ENCODE assay signal across 8 cellular contexts in the genomic region with DNA sequence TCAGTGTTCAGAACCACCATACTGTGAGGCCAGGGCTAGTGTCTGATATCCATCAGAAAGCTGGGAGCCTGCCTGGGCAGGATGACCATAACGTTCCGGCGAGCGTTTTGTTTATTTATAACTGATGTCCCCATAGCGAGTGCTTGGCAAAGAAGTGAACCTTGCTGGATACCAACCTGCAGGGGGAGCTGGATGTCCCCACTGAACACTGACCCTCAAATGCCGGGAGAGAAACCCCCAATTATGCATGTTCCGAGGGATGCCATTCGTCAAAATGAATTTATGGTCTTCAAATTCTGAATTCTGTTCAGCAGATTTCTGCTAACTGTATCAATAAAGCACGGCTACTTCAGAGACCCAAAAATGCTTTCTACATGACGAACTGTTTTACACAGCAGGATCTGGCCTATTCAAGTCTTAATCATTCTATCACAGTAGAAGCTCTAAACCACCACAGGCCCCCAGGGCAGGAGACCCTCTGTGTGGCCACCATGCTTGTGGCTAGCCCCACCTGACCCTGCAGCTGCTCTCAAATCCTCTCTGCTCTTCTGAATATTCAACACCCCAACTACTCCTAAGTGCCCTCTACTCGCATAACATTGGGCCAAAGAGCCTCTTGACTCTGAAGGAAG. TPM values are rescaled to one million over a fixed set of nuclear protein-coding genes. Genes with fewer than 3 reads are reported as not detected.
DNase-seq lines count a peak whose midpoint lies in the region; ATAC-seq, FAIRE-seq and TF ChIP-seq lines count a peak whose summit lies in the region.

No MANE protein-coding gene starts in this region.

- no peak overlapping the region for H3K4me2 ChIP-seq in K562 (ENCODE audit: insufficient read depth, low read length)

- H3K9me3 ChIP-seq in HUES64 (ENCODE audit: insufficient read depth, low read depth, low read length) (no peaks in the 10 kb centered on the region), K562 (replicated peaks; ENCODE audit: control insufficient read depth, insufficient read depth, low read depth, low read length) (no peaks in the 10 kb centered on the region), testis (no peaks in the 10 kb centered on the region)

- CTCF ChIA-PET in K562 (lab: Yijun Ruan, JAX; ENCODE audit: low intra/inter-chr PET ratio), result interaction anchor here (0.6 to 0.9 kb wide), 2 partner anchors 70 to 1533 kb away, joined by 3 to 6 read pairs; partner anchors contain the start of gene KRT9
- CTCF ChIA-PET in activated CD4-positive, alpha-beta memory T cell treated with anti-CD3 and anti-CD28 coated beads, Interleukin-2, amount 10 ng/mL, durations not matched to agents 7 days and 5 days (lab: Charles Lee), result interaction anchor here (1.2 to 5.0 kb wide), 4 partner anchors 12 to 47 kb away, joined by 5 to 27 read pairs (median 6); partner anchors contain the start of gene CSF3

- H3K9me3 Mint-ChIP-seq in activated CD4-positive, alpha-beta memory T cell treated with anti-CD3 and anti-CD28 coated beads, Interleukin-2, amount 10 ng/mL, durations not matched to agents 7 days and 5 days, result no peaks in the 10 kb centered on the region

- intact Hi-C loops in K562 (cut with micrococcal nuclease), result no loop called here
- intact Hi-C loops in testis (cut with DNase I; ENCODE audit: low total_unique reads), result no loop called here

- in situ Hi-C loops in K562 (cut with MboI), result no loop called here

- H3K4me3 ChIP-seq in HUES64 (ENCODE audit: low read length) (no peak overlapping the region), K562 (no peak overlapping the region), testis (no peak overlapping the region)

- peak; percentile 74 for FAIRE-seq in K562 (lab: Jason Lieb, UNC)

- ATAC-seq in K562 (peak; percentile 65), GM21737 (IDR thresholded peaks at IDR 0.05; ENCODE audit: unreplicated experiment) (no peak)

- TF ChIP-seq EP300 in K562 (IDR thresholded peaks at IDR 0.05; ENCODE audit: low read length), result no peak

- no peak overlapping the region for H3K4me3 Mint-ChIP-seq in activated CD4-positive, alpha-beta memory T cell treated with anti-CD3 and anti-CD28 coated beads, Interleukin-2, amount 10 ng/mL, durations not matched to agents 7 days and 5 days

- peaks cover 5% of the 10 kb centered on the region; the same call in 1 of the 2 replicates for H3K4me1 ChIP-seq in HUES64 (ENCODE audit: insufficient read depth, low read length)
- H3K4me1 ChIP-seq in K562 (replicated peaks in 1 of 2; ENCODE audit: control insufficient read depth in 2 of 2, insufficient read depth in 2 of 2, low read length in 2 of 2), result peaks cover 0 to 4% of the 10 kb centered on the region in 2 experiments; a peak in 1 of 5 replicates
- H3K4me1 ChIP-seq in testis, result no peaks in the 10 kb centered on the region

- DNase-seq in Ammon's horn (ENCODE audit: low spot score), result peak; percentile 67
- peak in 3 of 4 experiments; percentile 43 to 53 (median 49) for DNase-seq in K562 (ENCODE audit: extremely low read depth in 1 of 4, low spot score in 3 of 4)
- DNase-seq in islet precursor cell, result peak; percentile 73
- peak; percentile 73 for DNase-seq in testis
- no peak for DNase-seq in activated CD4-positive, alpha-beta memory T cell treated with anti-CD3 and anti-CD28 coated beads, Interleukin-2, amount 10 ng/mL, durations not matched to agents 7 days and 5 days
- DNase-seq in NCI-H2029 treated with DMSO at 0.1 percent for 48 hours (lab: John Stamatoyannopoulos, UW), result no peak

- peaks cover 11% of the 10 kb centered on the region for H3K36me3 Mint-ChIP-seq in activated CD4-positive, alpha-beta memory T cell treated with anti-CD3 and anti-CD28 coated beads, Interleukin-2, amount 10 ng/mL, durations not matched to agents 7 days and 5 days (ENCODE audit: low read depth)

- H3K79me2 ChIP-seq in K562 (ENCODE audit: control insufficient read depth, insufficient read depth, low read length), result no peaks in the 10 kb centered on the region

- WGBS in HUES64, result 63% methylated on average over 11 of the region's 11 CpGs
- WGBS in K562 (ENCODE audit: insufficient coverage, low coverage, missing lambda C conversion rate), result 46% methylated on average over 11 of the region's 11 CpGs
- WGBS in testis, 2 donors, result 38 to 45% methylated on average over 11 of the region's 11 CpGs

- H3K27me3 ChIP-seq in HUES64 (ENCODE audit: insufficient read depth, low read length) (no peaks in the 10 kb centered on the region), K562 (ENCODE audit: control insufficient read depth in 2 of 2, insufficient read depth in 2 of 2, low read length in 2 of 2) (no peaks in the 10 kb centered on the region), testis (no peaks in the 10 kb centered on the region)

- H3K27me3 Mint-ChIP-seq in activated CD4-positive, alpha-beta memory T cell treated with anti-CD3 and anti-CD28 coated beads, Interleukin-2, amount 10 ng/mL, durations not matched to agents 7 days and 5 days, result no peaks in the 10 kb centered on the region

- POLR2A ChIA-PET in K562 (lab: Yijun Ruan, JAX), result interaction anchor here (0.6 to 1.9 kb wide), 10 partner anchors 11 to 271 kb away, joined by 3 to 9 read pairs (median 4); partner anchors contain the start of gene MED24
- POLR2A ChIA-PET in activated CD4-positive, alpha-beta memory T cell treated with anti-CD3 and anti-CD28 coated beads, Interleukin-2, amount 10 ng/mL, durations not matched to agents 7 days and 5 days (lab: Charles Lee), result interaction anchor here (1.5 kb wide), 1 partner anchor 14 kb away, joined by 4 read pairs; no protein-coding TSS in a partner anchor

- no peak overlapping the region for H3K27ac Mint-ChIP-seq in activated CD4-positive, alpha-beta memory T cell treated with anti-CD3 and anti-CD28 coated beads, Interleukin-2, amount 10 ng/mL, durations not matched to agents 7 days and 5 days

- peak; percentile 50 to 67 (median 64) for TF ChIP-seq CTCF in K562 (IDR thresholded peaks at IDR 0.05 in 2 of 3, conservative IDR thresholded peaks at IDR 0.05 in 1 of 3; ENCODE audit: insufficient read depth in 2 of 3, low read depth in 1 of 3, low read length in 3 of 3)
- TF ChIP-seq CTCF in testis (IDR thresholded peaks at IDR 0.05), result peak; percentile 44 to 64 (median 51)

- no TSS peak for BruUV-seq in K562 (replicated peaks; lab: Mats Ljungman, UMichigan)

- H3K36me3 ChIP-seq in HUES64 (ENCODE audit: insufficient read depth, low read length) (peaks cover 21% of the 10 kb centered on the region; the same call in 1 of the 2 replicates), K562 (ENCODE audit: control insufficient read depth, insufficient read depth, low read length) (peaks cover 35% of the 10 kb centered on the region), testis (ENCODE audit: low read depth, missing control alignments) (no peaks in the 10 kb centered on the region)

- no peaks in the 10 kb centered on the region for H3K9me1 ChIP-seq in K562 (ENCODE audit: control insufficient read depth, insufficient read depth, low read length)

- H4K20me1 ChIP-seq in K562 (replicated peaks; ENCODE audit: control insufficient read depth, insufficient read depth, low read length), result no peaks in the 10 kb centered on the region

- no peaks in the 10 kb centered on the region for H3K4me1 Mint-ChIP-seq in activated CD4-positive, alpha-beta memory T cell treated with anti-CD3 and anti-CD28 coated beads, Interleukin-2, amount 10 ng/mL, durations not matched to agents 7 days and 5 days

- H2AFZ ChIP-seq in K562 (ENCODE audit: low read depth, low read length), result no peak overlapping the region

- TF ChIP-seq POLR2A in K562 (conservative IDR thresholded peaks at IDR 0.05) (no peak), testis (IDR thresholded peaks at IDR 0.05) (no peak)

- H3K9ac ChIP-seq in HUES64 (ENCODE audit: low read depth, low read length), result no peak overlapping the region
- no peak overlapping the region for H3K9ac ChIP-seq in K562 (ENCODE audit: insufficient read depth in 1 of 2, low read depth in 2 of 2, low read length in 2 of 2)

- H3K27ac ChIP-seq in HUES64 (ENCODE audit: low read depth, low read length) (peak overlapping the region; percentile 32; the same call in 1 of the 2 replicates), K562 (ENCODE audit: extremely low read depth, low read depth, low read length) (no peak overlapping the region), testis (peak overlapping the region; percentile 10 to 58)

- TF ChIP-seq RAD21 in K562 (CRISPR knock-in tag; conservative IDR thresholded peaks at IDR 0.05 in 1 of 2, IDR thresholded peaks at IDR 0.05 in 1 of 2), result peak; percentile 21 to 46; a peak in 2 of 4 replicates

RNA-seq across cellular contexts. Expression of gene MED24, which starts 15.2 kb away (rescaled TPM):
- 55.1 TPM for polyA plus RNA-seq in HUES64 (2013, experiment 1 of 2)
- polyA plus RNA-seq in HUES64 (2013, experiment 2 of 2), result 61.0 TPM
- total RNA-seq in K562 (2011; cell fraction: chromatin; rRNA removed; ENCODE audit: low replicate concordance), result 361 and 745 TPM in 2 replicates
- total RNA-seq in K562 (2011; cell fraction: nucleolus; rRNA removed), result 434 and 442 TPM in 2 replicates
- total RNA-seq in K562 (2011; cell fraction: nucleoplasm; rRNA removed), result 293 and 327 TPM in 2 replicates
- total RNA-seq in K562 (2014; rRNA removed) (40.0 and 50.2 TPM in 2 replicates), K562 (2014; rRNA removed; fragmentation: Illumina TruSeq; extraction: Trizol) (40.3 and 48.9 TPM in 2 replicates), K562 (2015; rRNA removed; fragmentation: Illumina TruSeq; extraction: Trizol) (48.2 and 53.5 TPM in 2 replicates), K562 (2021) (102 and 108 TPM in 2 replicates), testis (100 to 1,000 TPM; 151 to 172 TPM)
- polyA plus RNA-seq in K562 (2011; rRNA removed) (76.3 and 110 TPM in 2 replicates), K562 (2014; fragmentation: Illumina TruSeq; extraction: Trizol) (117 and 129 TPM in 2 replicates), K562 (2014; fragmentation: Nextera tagmentation; extraction: Ambion mirVana) (1 to 10 TPM; 5.9 to 8.3 TPM), K562 (2014; rRNA removed) (73.3 and 74.8 TPM in 2 replicates), testis (ENCODE audit: insufficient read depth, low read depth, low replicate concordance) (127 TPM)
- polyA plus RNA-seq in K562 (2011; cell fraction: cytosol; rRNA removed), result 70.1 and 113 TPM in 2 replicates
- polyA plus RNA-seq in K562 (2011; cell fraction: nucleus; rRNA removed), result 331 and 574 TPM in 2 replicates
- polyA plus RNA-seq in K562 (2012), result 97.7 and 114 TPM in 2 replicates
- 79.0 and 96.5 TPM in 2 replicates for polyA minus RNA-seq in K562 (2011; rRNA and poly(A)+ RNA removed)
- 80.5 and 119 TPM in 2 replicates for polyA minus RNA-seq in K562 (2011; cell fraction: cytosol; rRNA and poly(A)+ RNA removed)
- 146 and 149 TPM in 2 replicates for polyA minus RNA-seq in K562 (2011; cell fraction: nucleus; rRNA and poly(A)+ RNA removed)
- 10 to 100 TPM; 82.2 to 84.2 TPM for total RNA-seq in activated CD4-positive, alpha-beta memory T cell treated with anti-CD3 and anti-CD28 coated beads, Interleukin-2, amount 10 ng/mL, durations not matched to agents 7 days and 5 days

RNA-seq across cellular contexts. Expression of gene CSF3, which starts 23.8 kb away (rescaled TPM):
- not detected for polyA plus RNA-seq in HUES64 (2013, experiment 1 of 2)
- not detected for polyA plus RNA-seq in HUES64 (2013, experiment 2 of 2)
- total RNA-seq in K562 (2011; cell fraction: chromatin; rRNA removed; ENCODE audit: low replicate concordance), result 0.23 TPM in 1 of 2 replicates, not detected in the other
- total RNA-seq in K562 (2011; cell fraction: nucleolus; rRNA removed), result not detected in 2 replicates
- not detected in 2 replicates for total RNA-seq in K562 (2011; cell fraction: nucleoplasm; rRNA removed)
- total RNA-seq in K562 (2014; rRNA removed), result not detected in 2 replicates
- total RNA-seq in K562 (2014; rRNA removed; fragmentation: Illumina TruSeq; extraction: Trizol), result not detected in 2 replicates
- not detected in 2 replicates for total RNA-seq in K562 (2015; rRNA removed; fragmentation: Illumina TruSeq; extraction: Trizol)
- not detected in 2 replicates for total RNA-seq in K562 (2021)
- not detected in 2 replicates for polyA plus RNA-seq in K562 (2011; rRNA removed)
- not detected in 2 replicates for polyA plus RNA-seq in K562 (2011; cell fraction: cytosol; rRNA removed)
- polyA plus RNA-seq in K562 (2011; cell fraction: nucleus; rRNA removed), result not detected in 2 replicates
- polyA plus RNA-seq in K562 (2012), result not detected in 2 replicates
- not detected in 2 replicates for polyA plus RNA-seq in K562 (2014; fragmentation: Illumina TruSeq; extraction: Trizol)
- not detected for polyA plus RNA-seq in K562 (2014; fragmentation: Nextera tagmentation; extraction: Ambion mirVana)
- 0.19 TPM in 1 of 2 replicates, not detected in the other for polyA plus RNA-seq in K562 (2014; rRNA removed)
- not detected in 2 replicates for polyA minus RNA-seq in K562 (2011; rRNA and poly(A)+ RNA removed)
- not detected in 2 replicates for polyA minus RNA-seq in K562 (2011; cell fraction: cytosol; rRNA and poly(A)+ RNA removed)
- polyA minus RNA-seq in K562 (2011; cell fraction: nucleus; rRNA and poly(A)+ RNA removed), result not detected in 2 replicates
- total RNA-seq in testis, result 1 to 10 TPM; 2.4 to 3.6 TPM
- polyA plus RNA-seq in testis (ENCODE audit: insufficient read depth, low read depth, low replicate concordance), result 0.80 TPM
- total RNA-seq in activated CD4-positive, alpha-beta memory T cell treated with anti-CD3 and anti-CD28 coated beads, Interleukin-2, amount 10 ng/mL, durations not matched to agents 7 days and 5 days, result not detected

RNA-seq across cellular contexts. Expression of gene THRA, which starts 23.8 kb away (rescaled TPM):
- polyA plus RNA-seq in HUES64 (2013, experiment 1 of 2), result 7.7 TPM
- polyA plus RNA-seq in HUES64 (2013, experiment 2 of 2), result 8.2 TPM
- 10.8 and 15.6 TPM in 2 replicates for total RNA-seq in K562 (2011; cell fraction: chromatin; rRNA removed; ENCODE audit: low replicate concordance)
- 7.5 and 8.0 TPM in 2 replicates for total RNA-seq in K562 (2011; cell fraction: nucleolus; rRNA removed)
- 10.3 and 15.7 TPM in 2 replicates for total RNA-seq in K562 (2011; cell fraction: nucleoplasm; rRNA removed)
- total RNA-seq in K562 (2014; rRNA removed) (13.8 and 18.9 TPM in 2 replicates), K562 (2014; rRNA removed; fragmentation: Illumina TruSeq; extraction: Trizol) (7.5 and 9.1 TPM in 2 replicates), K562 (2015; rRNA removed; fragmentation: Illumina TruSeq; extraction: Trizol) (12.2 and 13.2 TPM in 2 replicates), K562 (2021) (22.7 and 23.4 TPM in 2 replicates), testis (10 to 100 TPM; 44.9 to 51.7 TPM)
- polyA plus RNA-seq in K562 (2011; rRNA removed) (8.3 and 9.3 TPM in 2 replicates), K562 (2014; fragmentation: Illumina TruSeq; extraction: Trizol) (19.7 and 21.6 TPM in 2 replicates), K562 (2014; fragmentation: Nextera tagmentation; extraction: Ambion mirVana) (under 1 TPM; 0.34 to 0.50 TPM), K562 (2014; rRNA removed) (12.7 and 13.8 TPM in 2 replicates), testis (ENCODE audit: insufficient read depth, low read depth, low replicate concordance) (41.2 TPM)
- polyA plus RNA-seq in K562 (2011; cell fraction: cytosol; rRNA removed), result 7.8 and 12.5 TPM in 2 replicates
- 7.3 and 15.8 TPM in 2 replicates for polyA plus RNA-seq in K562 (2011; cell fraction: nucleus; rRNA removed)
- polyA plus RNA-seq in K562 (2012), result 20.0 TPM in 2 replicates
- 5.8 and 9.7 TPM in 2 replicates for polyA minus RNA-seq in K562 (2011; rRNA and poly(A)+ RNA removed)
- polyA minus RNA-seq in K562 (2011; cell fraction: cytosol; rRNA and poly(A)+ RNA removed), result 6.3 and 7.9 TPM in 2 replicates
- 2.3 and 2.6 TPM in 2 replicates for polyA minus RNA-seq in K562 (2011; cell fraction: nucleus; rRNA and poly(A)+ RNA removed)
- total RNA-seq in activated CD4-positive, alpha-beta memory T cell treated with anti-CD3 and anti-CD28 coated beads, Interleukin-2, amount 10 ng/mL, durations not matched to agents 7 days and 5 days, result 1 to 10 TPM; 8.4 TPM

RNA-seq across cellular contexts. Expression of gene PSMD3, which starts 58.4 kb away (rescaled TPM):
- 165 TPM for polyA plus RNA-seq in HUES64 (2013, experiment 1 of 2)
- polyA plus RNA-seq in HUES64 (2013, experiment 2 of 2), result 153 TPM
- total RNA-seq in K562 (2011; cell fraction: chromatin; rRNA removed; ENCODE audit: low replicate concordance), result 82.2 and 185 TPM in 2 replicates
- 141 and 157 TPM in 2 replicates for total RNA-seq in K562 (2011; cell fraction: nucleolus; rRNA removed)
- total RNA-seq in K562 (2011; cell fraction: nucleoplasm; rRNA removed), result 125 and 145 TPM in 2 replicates
- total RNA-seq in K562 (2014; rRNA removed) (228 and 254 TPM in 2 replicates), K562 (2014; rRNA removed; fragmentation: Illumina TruSeq; extraction: Trizol) (109 and 120 TPM in 2 replicates), K562 (2015; rRNA removed; fragmentation: Illumina TruSeq; extraction: Trizol) (135 and 138 TPM in 2 replicates), K562 (2021) (232 and 251 TPM in 2 replicates), testis (100 to 1,000 TPM; 112 to 129 TPM)
- polyA plus RNA-seq in K562 (2011; rRNA removed) (95.3 and 113 TPM in 2 replicates), K562 (2014; fragmentation: Illumina TruSeq; extraction: Trizol) (241 and 262 TPM in 2 replicates), K562 (2014; fragmentation: Nextera tagmentation; extraction: Ambion mirVana) (1 to 10 TPM; 2.0 to 2.8 TPM), K562 (2014; rRNA removed) (180 and 183 TPM in 2 replicates), testis (ENCODE audit: insufficient read depth, low read depth, low replicate concordance) (128 TPM)
- 99.5 and 218 TPM in 2 replicates for polyA plus RNA-seq in K562 (2011; cell fraction: cytosol; rRNA removed)
- 118 and 158 TPM in 2 replicates for polyA plus RNA-seq in K562 (2011; cell fraction: nucleus; rRNA removed)
- 209 and 221 TPM in 2 replicates for polyA plus RNA-seq in K562 (2012)
- polyA minus RNA-seq in K562 (2011; rRNA and poly(A)+ RNA removed), result 70.8 and 115 TPM in 2 replicates
- polyA minus RNA-seq in K562 (2011; cell fraction: cytosol; rRNA and poly(A)+ RNA removed), result 65.7 and 104 TPM in 2 replicates
- 34.9 and 40.7 TPM in 2 replicates for polyA minus RNA-seq in K562 (2011; cell fraction: nucleus; rRNA and poly(A)+ RNA removed)
- 10 to 100 TPM; 90.3 to 92.2 TPM for total RNA-seq in activated CD4-positive, alpha-beta memory T cell treated with anti-CD3 and anti-CD28 coated beads, Interleukin-2, amount 10 ng/mL, durations not matched to agents 7 days and 5 days

Comparison
In these comparisons a context has a peak if more than half of its experiments do, and no peak if none do; other contexts are left out.
1. DNase-seq: peak in Ammon's horn (single experiment), K562 (3 of 4), islet precursor cell (single experiment) and testis (single experiment); none in activated CD4-positive, alpha-beta memory T cell treated with anti-CD3 and anti-CD28 coated beads, Interleukin-2, amount 10 ng/mL, durations not matched to agents 7 days and 5 days (single experiment) and NCI-H2029 treated with DMSO at 0.1 percent for 48 hours (single experiment).